In genomic region chr11:111840143-111840542, GRCh38 we compare ENCODE assay signal across 20 cellular contexts. TPM values are rescaled to one million over a fixed set of nuclear protein-coding genes. Genes with fewer than 3 reads are reported as not detected.
DNase-seq lines count a peak whose midpoint lies in the region; ATAC-seq, FAIRE-seq and TF ChIP-seq lines count a peak whose summit lies in the region.
"Had no signal": no experiment of that assay in that cellular context is flagged by ENCODE, and none has a peak within 500 bp of the region (broad histone marks: within the 10 kb centered on the region; RNA-seq: fewer than 3 reads in every experiment).

No MANE protein-coding gene starts in this region.

- no peaks in the 10 kb centered on the region for H4K20me1 ChIP-seq in H1 (replicated peaks in 1 of 2; ENCODE audit: control insufficient read depth in 1 of 2, insufficient read depth in 2 of 2, low read length in 2 of 2)

- H4K91ac ChIP-seq in H1 (replicated peaks; ENCODE audit: insufficient read length, low read length) (no peak overlapping the region), mesenchymal stem cell (ENCODE audit: low read length) (no peak overlapping the region)

- no peak overlapping the region for H3K56ac ChIP-seq in H1 (replicated peaks; ENCODE audit: insufficient read length, low read depth, low read length)

- no peak overlapping the region for H2AFZ ChIP-seq in H1 (ENCODE audit: low read length)
- no peak overlapping the region for H2AFZ ChIP-seq in mesenchymal stem cell (ENCODE audit: low read depth, low read length)

- H2BK12ac ChIP-seq in H1 (ENCODE audit: low read depth, low read length) (no peak overlapping the region), mesenchymal stem cell (ENCODE audit: low read length in 2 of 2) (no peak overlapping the region)

- H3K27me3 Mint-ChIP-seq in Caco-2 (ENCODE audit: insufficient read depth, unreplicated experiment), result no peaks in the 10 kb centered on the region
- peaks cover 0 to 2% (median 0%) of the 10 kb centered on the region in 3 donors for H3K27me3 Mint-ChIP-seq in immature natural killer cell (ENCODE audit: low read depth in 3 of 3)
- H3K27me3 Mint-ChIP-seq: T-helper 17 cell, type B pancreatic cell had no signal

- no peaks in the 10 kb centered on the region for H3K9me3 Mint-ChIP-seq in Caco-2 (ENCODE audit: unreplicated experiment)
- no peaks in the 10 kb centered on the region for H3K9me3 Mint-ChIP-seq in immature natural killer cell
- H3K9me3 Mint-ChIP-seq: CD8-positive, alpha-beta T cell; type B pancreatic cell had no signal

- no peak for TF ChIP-seq CTCF in Caco-2 (IDR thresholded peaks at IDR 0.05; ENCODE audit: insufficient read depth in 1 of 2, low read depth in 1 of 2, low read length in 1 of 2, severe bottlenecking in 1 of 2, unreplicated experiment in 1 of 2)
- no peak for TF ChIP-seq CTCF in H1 (IDR thresholded peaks at IDR 0.05; ENCODE audit: control extremely low read depth in 1 of 3, insufficient read depth in 1 of 3, low read depth in 1 of 3, low read length in 3 of 3)

- no peaks in the 10 kb centered on the region for H3K79me2 ChIP-seq in H1 (ENCODE audit: control insufficient read depth in 1 of 2, insufficient read depth in 2 of 2, low read length in 2 of 2)

- H4K5ac ChIP-seq in H1 (ENCODE audit: insufficient read length, low read depth, low read length), result no peak overlapping the region

- intact Hi-C loops in Caco-2 (cut with micrococcal nuclease; ENCODE audit: unreplicated experiment), result loop anchor here (2.0 to 5.0 kb wide), 3 partner anchors 73 to 123 kb away; partner anchors contain the start of gene PPP2R1B

- DNase-seq in Caco-2 (peak in 1 of 2 experiments; percentile 42), H1 (ENCODE audit: low read depth in 1 of 2, low spot score in 2 of 2) (no peak), mesenchymal stem cell (no peak), T-helper 9 cell (no peak), immature natural killer cell (no peak)
- DNase-seq: activated gamma-delta T cell; CD8-positive, alpha-beta T cell; NCI-H1436; NCI-H446; ovary; spleen; stimulated activated naive CD4-positive, alpha-beta T cell; T-helper 17 cell had no signal

- H3K27ac Mint-ChIP-seq in Caco-2 (ENCODE audit: unreplicated experiment) (peak overlapping the region; percentile 40), immature natural killer cell (no peak overlapping the region)
- H3K27ac Mint-ChIP-seq: CD8-positive, alpha-beta T cell; T-helper 17 cell; type B pancreatic cell had no signal

- ATAC-seq in GM21619 (IDR thresholded peaks at IDR 0.05; ENCODE audit: unreplicated experiment), result no peak
- ATAC-seq in HG03442 (IDR thresholded peaks at IDR 0.05; ENCODE audit: unreplicated experiment), result no peak
- ATAC-seq: CD8-positive, alpha-beta T cell; esophagus mucosa; Right ventricle myocardium inferior; T-helper 17 cell had no signal

- H3K4me3 ChIP-seq in Caco-2 (ENCODE audit: low read depth, low read length) (no peak overlapping the region), H1 (ENCODE audit: extremely low read depth in 1 of 4, insufficient read depth in 2 of 4, low read depth in 3 of 4, low read length in 4 of 4) (no peak overlapping the region), mesenchymal stem cell (ENCODE audit: insufficient read depth in 1 of 2, low read depth in 1 of 2, low read length in 2 of 2) (no peak overlapping the region)
- H3K4me3 ChIP-seq: ascending aorta, ovary, spleen had no signal

- no peak for TF ChIP-seq POLR2A in H1 (IDR thresholded peaks at IDR 0.05; ENCODE audit: control extremely low read depth in 1 of 2, low read depth in 2 of 2, low read length in 2 of 2)

- 62% methylated on average over 1 of the region's 1 CpG; no CpG with 5 or more reads in 1 of the 2 experiments for WGBS in H1 (ENCODE audit: extremely low coverage in 1 of 2, insufficient coverage in 1 of 2, insufficient read length in 1 of 2, insufficient replicate concordance in 2 of 2, low coverage in 1 of 2, low lambda C conversion rate in 2 of 2, missing lambda C conversion rate in 1 of 2), 2 experiments
- WGBS in mesenchymal stem cell, result 82% methylated on average over 1 of the region's 1 CpG

- TF ChIP-seq RAD21 in Ishikawa (IDR thresholded peaks at IDR 0.05; ENCODE audit: low read depth), result no peak
- TF ChIP-seq RAD21 in H1 (IDR thresholded peaks at IDR 0.05 in 1 of 2, conservative IDR thresholded peaks at IDR 0.05 in 1 of 2; ENCODE audit: low read depth in 2 of 2, low read length in 2 of 2), result no peak

- H3K36me3 ChIP-seq in Caco-2 (ENCODE audit: control insufficient read depth, insufficient read depth, low read length) (peaks cover 4% of the 10 kb centered on the region; the same call in 1 of the 2 replicates), H1 (ENCODE audit: control insufficient read depth in 2 of 4, insufficient read depth in 4 of 4, low read length in 3 of 4) (peaks cover 0 to 5% (median 0%) of the 10 kb centered on the region in 4 experiments; a peak in 1 of 8 replicates), mesenchymal stem cell (ENCODE audit: control insufficient read depth in 1 of 2, insufficient read depth in 2 of 2, low read depth in 1 of 2, low read length in 2 of 2) (peaks cover 0 to 25% of the 10 kb centered on the region in 2 experiments)
- H3K36me3 ChIP-seq: ovary had no signal

- H3K4me3 Mint-ChIP-seq in Caco-2 (ENCODE audit: unreplicated experiment) (no peak overlapping the region), immature natural killer cell (no peak overlapping the region)
- H3K4me3 Mint-ChIP-seq: CD8-positive, alpha-beta T cell; T-helper 17 cell; type B pancreatic cell had no signal

- H2BK120ac ChIP-seq in H1 (replicated peaks; ENCODE audit: low read depth, low read length) (no peak overlapping the region), mesenchymal stem cell (ENCODE audit: low read depth, low read length) (no peak overlapping the region)

- H2AK5ac ChIP-seq in H1 (ENCODE audit: low read depth, low read length) (no peak overlapping the region), mesenchymal stem cell (ENCODE audit: low read length, severe bottlenecking) (no peak overlapping the region)

- H3K4ac ChIP-seq in H1 (replicated peaks; ENCODE audit: insufficient read length, low read depth, low read length), result no peak overlapping the region
- H3K4ac ChIP-seq in mesenchymal stem cell (ENCODE audit: low read depth in 1 of 2, low read length in 2 of 2), result no peak overlapping the region

- CTCF ChIA-PET in Caco-2 (lab: Charles Lee), result interaction anchor here (1.0 to 2.5 kb wide), 3 partner anchors 21 to 236 kb away, joined by 3 to 16 read pairs (median 8); no protein-coding TSS in a partner anchor
- CTCF ChIA-PET in H1 (lab: Charles Lee; ENCODE audit: partially characterized antibody), result interaction anchor here (0.6 to 2.6 kb wide), 13 partner anchors 8 to 273 kb away, joined by 3 to 11 read pairs (median 4); no protein-coding TSS in a partner anchor

- H3K14ac ChIP-seq in H1 (ENCODE audit: insufficient read length), result no peak overlapping the region
- no peak overlapping the region for H3K14ac ChIP-seq in mesenchymal stem cell (ENCODE audit: low read length in 2 of 2)

- H4K8ac ChIP-seq in H1 (ENCODE audit: extremely low read depth, insufficient read depth, low read length) (no peak overlapping the region), mesenchymal stem cell (ENCODE audit: low read length) (no peak overlapping the region)

- no peak overlapping the region for H3K27ac ChIP-seq in H1 (ENCODE audit: low read depth, low read length)
- peak overlapping the region; percentile 35 for H3K27ac ChIP-seq in mesenchymal stem cell (ENCODE audit: low read length, poor library complexity, severe bottlenecking)
- H3K27ac ChIP-seq: ascending aorta, ovary, spleen had no signal

- H3K79me1 ChIP-seq in H1 (ENCODE audit: low read depth, low read length) (no peaks in the 10 kb centered on the region), mesenchymal stem cell (replicated peaks; ENCODE audit: low read length, poor library complexity, severe bottlenecking) (peaks cover 8% of the 10 kb centered on the region)

- H2BK20ac ChIP-seq in H1 (ENCODE audit: low read length), result no peak overlapping the region

- no TSS peak for BruUV-seq in Caco-2 (replicated peaks; lab: Mats Ljungman, UMichigan)

- no peaks in the 10 kb centered on the region for H3K23me2 ChIP-seq in H1 (ENCODE audit: low read depth, low read length)

- peak; percentile 72 for FAIRE-seq in H1 (lab: Jason Lieb, UNC)

- H3K27me3 ChIP-seq in Caco-2 (replicated peaks; ENCODE audit: control insufficient read depth, insufficient read depth, low read length) (no peaks in the 10 kb centered on the region), H1 (replicated peaks in 1 of 4; ENCODE audit: control insufficient read depth in 3 of 4, extremely low read depth in 1 of 4, insufficient read depth in 3 of 4, low read length in 3 of 4) (no peaks in the 10 kb centered on the region), mesenchymal stem cell (ENCODE audit: control insufficient read depth in 1 of 2, insufficient read depth in 1 of 2, low read length in 2 of 2) (no peaks in the 10 kb centered on the region)
- H3K27me3 ChIP-seq: ascending aorta, ovary, spleen had no signal

- H3K36me3 Mint-ChIP-seq in Caco-2 (ENCODE audit: insufficient read depth, unreplicated experiment), result peaks cover 17% of the 10 kb centered on the region
- peaks cover 24 to 38% (median 26%) of the 10 kb centered on the region in 3 donors for H3K36me3 Mint-ChIP-seq in immature natural killer cell

- H3K9ac ChIP-seq in H1 (replicated peaks in 1 of 4; ENCODE audit: extremely low read depth in 1 of 4, low read depth in 3 of 4, low read length in 3 of 4) (no peak overlapping the region), mesenchymal stem cell (ENCODE audit: low read length) (peak overlapping the region; percentile 50)

- peaks cover 20% of the 10 kb centered on the region for H3K4me1 Mint-ChIP-seq in Caco-2 (ENCODE audit: low read depth, unreplicated experiment)
- peaks cover 0 to 7% of the 10 kb centered on the region in 2 donors for H3K4me1 Mint-ChIP-seq in immature natural killer cell

- peaks cover 21% of the 10 kb centered on the region for H3K4me1 ChIP-seq in Caco-2
- H3K4me1 ChIP-seq in H1 (replicated peaks in 1 of 4; ENCODE audit: control insufficient read depth in 3 of 4, insufficient read depth in 4 of 4, low read length in 3 of 4), result peaks cover 0 to 7% (median 3%) of the 10 kb centered on the region in 4 experiments; a peak in 2 of 7 replicates
- peaks cover 2% of the 10 kb centered on the region for H3K4me1 ChIP-seq in mesenchymal stem cell (ENCODE audit: control insufficient read depth, insufficient read depth, low read depth, low read length)

- POLR2A ChIA-PET in Caco-2 (lab: Charles Lee), result no interaction called here
- POLR2A ChIA-PET in H1 (lab: Charles Lee; ENCODE audit: partially characterized antibody), result interaction anchor here (0.6 to 1.3 kb wide), 3 partner anchors 20 to 75 kb away, joined by 3 read pairs; partner anchors contain the start of gene PPP2R1B

- H2BK15ac ChIP-seq in H1 (ENCODE audit: low read length) (no peak overlapping the region), mesenchymal stem cell (ENCODE audit: low read depth, poor library complexity, severe bottlenecking) (no peak overlapping the region)

- TF ChIP-seq EP300 in Ishikawa (IDR thresholded peaks at IDR 0.05; ENCODE audit: borderline replicate concordance) (peak; percentile 70; the same call in 1 of the 2 replicates), H1 (IDR thresholded peaks at IDR 0.05; ENCODE audit: borderline replicate concordance in 1 of 2, low read depth in 2 of 2, low read length in 2 of 2) (no peak)

- H3K9me3 ChIP-seq in Caco-2 (no peaks in the 10 kb centered on the region), H1 (ENCODE audit: insufficient read depth in 2 of 2, low read depth in 1 of 2, low read length in 1 of 2) (no peaks in the 10 kb centered on the region), mesenchymal stem cell (ENCODE audit: control insufficient read depth, low read length) (no peaks in the 10 kb centered on the region)
- H3K9me3 ChIP-seq: ascending aorta, ovary, spleen had no signal

- no peak overlapping the region for H3K18ac ChIP-seq in H1 (ENCODE audit: extremely low read depth, low read length)
- H3K18ac ChIP-seq in mesenchymal stem cell (ENCODE audit: low read depth in 1 of 2, low read length in 2 of 2), result no peak overlapping the region

- H3K4me2 ChIP-seq in H1 (ENCODE audit: insufficient read depth in 1 of 2, low read depth in 2 of 2, low read length in 2 of 2) (no peak overlapping the region), mesenchymal stem cell (ENCODE audit: low read length, poor library complexity, severe bottlenecking) (peak overlapping the region; percentile 21)

- H2BK5ac ChIP-seq in H1 (ENCODE audit: low read depth, low read length) (no peak overlapping the region), mesenchymal stem cell (ENCODE audit: low read depth, low read length, poor library complexity, severe bottlenecking) (no peak overlapping the region)

- H3K23ac ChIP-seq in H1 (ENCODE audit: insufficient read length), result no peak overlapping the region
- H3K23ac ChIP-seq in mesenchymal stem cell (ENCODE audit: low read length in 2 of 2), result no peak overlapping the region

RNA-seq across cellular contexts. Expression of gene ALG9, which starts 31.2 kb away (rescaled TPM):
- 55.3 and 57.4 TPM in 2 replicates for total RNA-seq in Caco-2 (2022)
- 16.4 and 23.5 TPM in 2 replicates for total RNA-seq in H1 (2021; fragmentation: NEBNext Ultra II Directional; extraction: Animal tissue kit (Norgen Biotek cat#: 25700))
- polyA plus RNA-seq in H1 (2011; rRNA removed) (17.8 and 24.5 TPM in 2 replicates), immature natural killer cell (10 to 100 TPM in 2 of 3 donors, 1 to 10 TPM in 1; 7.1 to 12.9 (median 11.4) TPM)
- 21.5 TPM for polyA plus RNA-seq in H1 (2011; cell fraction: cytosol; rRNA removed)
- polyA plus RNA-seq in H1 (2011; cell fraction: nucleus; rRNA removed), result 14.6 TPM
- polyA plus RNA-seq in H1 (2012, experiment 1 of 2), result 17.9 to 23.4 TPM (median 20.5 TPM) in 4 replicates
- polyA plus RNA-seq in H1 (2012, experiment 2 of 2), result 13.5 TPM
- polyA plus RNA-seq in H1 (2013, experiment 1 of 2), result 42.8 TPM
- 46.7 TPM for polyA plus RNA-seq in H1 (2013, experiment 2 of 2)
- polyA minus RNA-seq in H1 (2011; rRNA and poly(A)+ RNA removed), result 33.8 and 40.4 TPM in 2 replicates
- 12.5 TPM for polyA minus RNA-seq in H1 (2011; cell fraction: cytosol; rRNA and poly(A)+ RNA removed)
- polyA minus RNA-seq in H1 (2011; cell fraction: nucleus; rRNA and poly(A)+ RNA removed), result 18.6 TPM
- polyA plus RNA-seq in mesenchymal stem cell (2013, experiment 1 of 2), result 42.4 TPM
- 43.8 TPM for polyA plus RNA-seq in mesenchymal stem cell (2013, experiment 2 of 2)

RNA-seq across cellular contexts. Expression of gene FDXACB1, which starts 38.8 kb away (rescaled TPM):
- total RNA-seq in Caco-2 (2022), result 4.3 and 4.7 TPM in 2 replicates
- 2.3 and 2.4 TPM in 2 replicates for total RNA-seq in H1 (2021; fragmentation: NEBNext Ultra II Directional; extraction: Animal tissue kit (Norgen Biotek cat#: 25700))
- polyA plus RNA-seq in H1 (2011; rRNA removed), result 0.85 and 1.4 TPM in 2 replicates
- polyA plus RNA-seq in H1 (2011; cell fraction: cytosol; rRNA removed), result 1.6 TPM
- polyA plus RNA-seq in H1 (2011; cell fraction: nucleus; rRNA removed), result 1.3 TPM
- 1.6 to 2.3 TPM (median 1.9 TPM) in 4 replicates for polyA plus RNA-seq in H1 (2012, experiment 1 of 2)
- 0.55 TPM for polyA plus RNA-seq in H1 (2012, experiment 2 of 2)
- 1.7 TPM for polyA plus RNA-seq in H1 (2013, experiment 1 of 2)
- polyA plus RNA-seq in H1 (2013, experiment 2 of 2), result 1.5 TPM
- polyA minus RNA-seq in H1 (2011; rRNA and poly(A)+ RNA removed), result 1.7 and 2.9 TPM in 2 replicates
- polyA minus RNA-seq in H1 (2011; cell fraction: cytosol; rRNA and poly(A)+ RNA removed), result 1.9 TPM
- polyA minus RNA-seq in H1 (2011; cell fraction: nucleus; rRNA and poly(A)+ RNA removed), result 2.2 TPM
- polyA plus RNA-seq in mesenchymal stem cell (2013, experiment 1 of 2), result 1.0 TPM
- polyA plus RNA-seq in mesenchymal stem cell (2013, experiment 2 of 2), result 0.95 TPM
- 1 to 10 TPM; 3.3 to 9.8 (median 5.8) TPM for polyA plus RNA-seq in immature natural killer cell

RNA-seq across cellular contexts. Expression of gene CFAP68, which starts 39.2 kb away (rescaled TPM):
- total RNA-seq in Caco-2 (2022), result 69.8 and 71.4 TPM in 2 replicates
- total RNA-seq in H1 (2021; fragmentation: NEBNext Ultra II Directional; extraction: Animal tissue kit (Norgen Biotek cat#: 25700)), result 21.4 and 22.6 TPM in 2 replicates
- polyA plus RNA-seq in H1 (2011; rRNA removed) (28.7 and 43.1 TPM in 2 replicates), immature natural killer cell (10 to 100 TPM; 12.4 to 14.5 (median 12.6) TPM)
- polyA plus RNA-seq in H1 (2011; cell fraction: cytosol; rRNA removed), result 29.0 TPM
- polyA plus RNA-seq in H1 (2011; cell fraction: nucleus; rRNA removed), result 20.6 TPM
- polyA plus RNA-seq in H1 (2012, experiment 1 of 2), result 31.1 to 42.7 TPM (median 37.9 TPM) in 4 replicates
- polyA plus RNA-seq in H1 (2012, experiment 2 of 2), result 12.3 TPM
- polyA plus RNA-seq in H1 (2013, experiment 1 of 2), result 44.8 TPM
- polyA plus RNA-seq in H1 (2013, experiment 2 of 2), result 49.2 TPM
- 24.7 and 47.9 TPM in 2 replicates for polyA minus RNA-seq in H1 (2011; rRNA and poly(A)+ RNA removed)
- polyA minus RNA-seq in H1 (2011; cell fraction: cytosol; rRNA and poly(A)+ RNA removed), result 7.2 TPM
- 13.5 TPM for polyA minus RNA-seq in H1 (2011; cell fraction: nucleus; rRNA and poly(A)+ RNA removed)
- 14.6 TPM for polyA plus RNA-seq in mesenchymal stem cell (2013, experiment 1 of 2)
- 13.8 TPM for polyA plus RNA-seq in mesenchymal stem cell (2013, experiment 2 of 2)
- total RNA-seq: ascending aorta had no signal
